In genomic region chr18:49640741-49641140, GRCh38 we compare ENCODE assay signal across 25 cellular contexts.
"Had no signal": no experiment of that assay in that cellular context is flagged by ENCODE, and none has a peak within 500 bp of the region (broad histone marks: within the 10 kb centered on the region; RNA-seq: fewer than 3 reads in every experiment).

No MANE protein-coding gene starts in this region.

- H3K36me3 ChIP-seq: breast epithelium, esophagus muscularis mucosa, heart right ventricle, left lung, pancreas, thoracic aorta had no signal

- H3K4me3 ChIP-seq: breast epithelium, esophagus muscularis mucosa, heart right ventricle, left lung, pancreas, thoracic aorta had no signal

- ATAC-seq: activated CD8-positive, alpha-beta T cell treated with anti-CD3 and anti-CD28 coated beads for 36 hours; activated T-cell treated with anti-CD3 and anti-CD28 coated beads, Interleukin-2, amount 50 U/mL, for 4 hours; activated T-helper 17 cell treated with anti-CD3 and anti-CD28 coated beads, Interleukin-2, amount 50 U/mL, for 72 hours; stimulated activated effector memory CD8-positive, alpha-beta T cell treated with anti-CD3 and anti-CD28 coated beads, Interleukin-12 subunit alpha, Interleukin-12 subunit beta, amount 100 ng/mL, for 72 hours had no signal

- H3K27me3 ChIP-seq: breast epithelium, esophagus muscularis mucosa, left lung, pancreas had no signal

- H3K4me1 ChIP-seq: breast epithelium had no signal

- H3K27ac ChIP-seq: breast epithelium, esophagus muscularis mucosa, heart right ventricle, left lung, thoracic aorta had no signal

- H3K9me3 ChIP-seq: breast epithelium, esophagus muscularis mucosa, heart right ventricle, left lung, pancreas, thoracic aorta had no signal

- DNase-seq: activated CD4-positive, alpha-beta T cell treated with anti-CD3 and anti-CD28 coated beads for 1 hour; activated CD4-positive, alpha-beta T cell treated with anti-CD3 and anti-CD28 coated beads, Interleukin-2, amount 50 U/mL, for 1 hour; activated CD8-positive, alpha-beta T cell treated with anti-CD3 and anti-CD28 coated beads for 36 hours; activated gamma-delta T cell treated with Interleukin-2 at 50 U/mL for 16 hours; activated naive CD4-positive, alpha-beta T cell treated with anti-CD3 and anti-CD28 coated beads, Interleukin-2, amount 50 U/mL, for 16 hours; activated T-cell treated with anti-CD3 and anti-CD28 coated beads, Interleukin-2, amount 50 U/mL, for 4 hours; amygdala; central memory CD4-positive, alpha-beta T cell; foreskin melanocyte; kidney glomerular epithelial cell; left lung; naive B cell; nephron progenitor cell; nucleus accumbens; small intestine; stimulated activated CD4-positive, alpha-beta T cell treated with anti-CD3 and anti-CD28 coated beads, Interleukin-4, amount 100 ng/mL, for 24 hours; SW 1271; trophoblast cell had no signal
